23 cellular contexts compared by ENCODE assay signal in genomic region chr4:2893772-2894171, GRCh38. TPM values are rescaled to one million over a fixed set of nuclear protein-coding genes. Genes with fewer than 3 reads are reported as not detected.
DNase-seq lines count a peak whose midpoint lies in the region; ATAC-seq, FAIRE-seq and TF ChIP-seq lines count a peak whose summit lies in the region.
"Had no signal": no experiment of that assay in that cellular context is flagged by ENCODE, and none has a peak within 500 bp of the region (broad histone marks: within the 10 kb centered on the region; RNA-seq: fewer than 3 reads in every experiment).

No MANE protein-coding gene starts in this region.

- no peaks in the 10 kb centered on the region for H3K9me1 ChIP-seq in endothelial cell of umbilical vein (replicated peaks; ENCODE audit: control insufficient read depth, extremely low read depth, insufficient read depth, low read length)

- peak; percentile 65 for ATAC-seq in Right ventricle myocardium inferior
- ATAC-seq: activated CD4-positive, alpha-beta T cell treated with anti-CD3 and anti-CD28 coated beads for 36 hours; activated CD8-positive, alpha-beta memory T cell treated with anti-CD3 and anti-CD28 coated beads, Interleukin-2, amount 10 ng/mL, durations not matched to agents 7 days and 5 days; left colon; upper lobe of right lung had no signal

- DNase-seq in Right ventricle myocardium inferior (ENCODE audit: missing footprints) (no peak), right atrium auricular region (ENCODE audit: low spot score) (no peak), endothelial cell of umbilical vein (ENCODE audit: low read depth, low spot score) (peak; percentile 74), islet precursor cell (peak; percentile 4), hepatocyte (ENCODE audit: low spot score) (no peak), C1 segment of cervical spinal cord (lab: John Stamatoyannopoulos, UW) (no peak), GM19240 (ENCODE audit: insufficient read length, low spot score) (no peak)
- no peak for DNase-seq in stimulated activated naive CD4-positive, alpha-beta T cell (lab: John Stamatoyannopoulos, UW)
- DNase-seq: activated CD4-positive, alpha-beta T cell treated with anti-CD3 and anti-CD28 coated beads for 36 hours; activated CD8-positive, alpha-beta memory T cell treated with anti-CD3 and anti-CD28 coated beads, Interleukin-2, amount 10 ng/mL, durations not matched to agents 7 days and 5 days; activated naive CD8-positive, alpha-beta T cell treated with anti-CD3 and anti-CD28 coated beads, Interleukin-2, amount 10 ng/mL, durations not matched to agents 7 days and 5 days; brain microvascular endothelial cell; cortex of kidney; left colon; NCI-H1417; NCI-H524 treated with DMSO at 0.1 percent for 48 hours; nephron progenitor cell; RPMI8226; small intestine; upper lobe of right lung had no signal

- POLR2A ChIA-PET in endothelial cell of umbilical vein (lab: Charles Lee) = no interaction called here

- no peak for FAIRE-seq in endothelial cell of umbilical vein (lab: Jason Lieb, UNC)
- FAIRE-seq: A204.1, D721Med, small intestine had no signal

- TF ChIP-seq POLR2A in endothelial cell of umbilical vein (IDR thresholded peaks at IDR 0.05; ENCODE audit: low read depth, low read length) = no peak

- H3K4me1 ChIP-seq in right atrium auricular region (peaks cover 0 to 21% of the 10 kb centered on the region in 2 donors), endothelial cell of umbilical vein (ENCODE audit: control insufficient read depth, extremely low read depth, insufficient read depth, low read length) (no peaks in the 10 kb centered on the region), hepatocyte (ENCODE audit: insufficient read depth) (no peaks in the 10 kb centered on the region)
- H3K4me1 ChIP-seq: prostate gland, upper lobe of right lung had no signal

- H3K27ac ChIP-seq in right atrium auricular region = no peak overlapping the region
- no peak overlapping the region for H3K27ac ChIP-seq in endothelial cell of umbilical vein (ENCODE audit: insufficient read depth, low read depth, low read length)
- H3K27ac ChIP-seq in hepatocyte = no peak overlapping the region
- H3K27ac ChIP-seq: brain microvascular endothelial cell, prostate gland, upper lobe of right lung had no signal

- H3K9me3 ChIP-seq in right atrium auricular region (no peaks in the 10 kb centered on the region), endothelial cell of umbilical vein (replicated peaks; ENCODE audit: control insufficient read depth, insufficient read depth, low read length) (no peaks in the 10 kb centered on the region), hepatocyte (ENCODE audit: low read depth) (no peaks in the 10 kb centered on the region)
- H3K9me3 ChIP-seq: prostate gland, upper lobe of right lung had no signal

- peaks cover 3% of the 10 kb centered on the region for H3K79me2 ChIP-seq in endothelial cell of umbilical vein (ENCODE audit: control insufficient read depth, insufficient read depth, low read length)
- H3K79me2 ChIP-seq in hepatocyte = peaks cover 41% of the 10 kb centered on the region

- H4K20me1 ChIP-seq in endothelial cell of umbilical vein (replicated peaks; ENCODE audit: control insufficient read depth, extremely low read depth, insufficient read depth, low read length) (no peaks in the 10 kb centered on the region), hepatocyte (ENCODE audit: insufficient read depth, poor library complexity, severe bottlenecking) (peaks cover 3% of the 10 kb centered on the region)

- peaks cover 37% of the 10 kb centered on the region for H3K36me3 ChIP-seq in right atrium auricular region
- peaks cover 12 to 23% of the 10 kb centered on the region in 2 experiments for H3K36me3 ChIP-seq in endothelial cell of umbilical vein (ENCODE audit: control insufficient read depth in 2 of 2, extremely low read depth in 1 of 2, insufficient read depth in 2 of 2, low read length in 2 of 2)
- no peaks in the 10 kb centered on the region for H3K36me3 ChIP-seq in hepatocyte (replicated peaks; ENCODE audit: insufficient read depth, low read depth)

- H3K4me2 ChIP-seq in endothelial cell of umbilical vein (ENCODE audit: insufficient read depth, low read length) (no peak overlapping the region), hepatocyte (no peak overlapping the region)

- dilution Hi-C loops in endothelial cell of umbilical vein (cut with MboI; ENCODE audit: extremely low pct_ligation_motif_present, low sequenced_read_pairs) = no loop called here

- H3K27me3 ChIP-seq in right atrium auricular region (no peaks in the 10 kb centered on the region), endothelial cell of umbilical vein (ENCODE audit: control insufficient read depth in 2 of 2, insufficient read depth in 2 of 2, low read length in 2 of 2) (no peaks in the 10 kb centered on the region), hepatocyte (no peaks in the 10 kb centered on the region)
- H3K27me3 ChIP-seq: brain microvascular endothelial cell, upper lobe of right lung had no signal

- intact Hi-C loops in Right ventricle myocardium inferior (cut with DNase I) = loop anchor here (5.0 kb wide), 2 partner anchors 39 to 51 kb away; partner anchors contain the start of gene ADD1
- intact Hi-C loops in endothelial cell of umbilical vein (cut with micrococcal nuclease) = no loop called here

- TF ChIP-seq CTCF in right atrium auricular region (IDR thresholded peaks at IDR 0.05) (no peak), endothelial cell of umbilical vein (IDR thresholded peaks at IDR 0.05; ENCODE audit: extremely low read depth in 1 of 2, insufficient read depth in 1 of 2, low read depth in 1 of 2, low read length in 2 of 2) (no peak), hepatocyte (IDR thresholded peaks at IDR 0.05; ENCODE audit: poor library complexity) (no peak)

- no TSS peak for BruUV-seq in endothelial cell of umbilical vein (replicated peaks; lab: Mats Ljungman, UMichigan)

- no peaks in the 10 kb centered on the region for H3K9me2 ChIP-seq in hepatocyte (replicated peaks; ENCODE audit: insufficient read depth)

- WGBS in hepatocyte (ENCODE audit: low lambda C conversion rate, missing lambda C conversion rate) = 88% methylated on average over 5 of the region's 5 CpGs

- H3K9ac ChIP-seq in endothelial cell of umbilical vein (replicated peaks; ENCODE audit: extremely low read depth, insufficient read depth, low read length) = no peak overlapping the region

- H3K4me3 ChIP-seq in right atrium auricular region (no peak overlapping the region), endothelial cell of umbilical vein (replicated peaks in 1 of 3; ENCODE audit: insufficient read depth in 1 of 3, low read depth in 1 of 3, low read length in 3 of 3) (no peak overlapping the region), hepatocyte (no peak overlapping the region)
- H3K4me3 ChIP-seq: prostate gland, upper lobe of right lung had no signal

- CTCF ChIA-PET in endothelial cell of umbilical vein (lab: Charles Lee) = interaction anchor here (0.8 to 1.0 kb wide), 2 partner anchors 8 to 36 kb away, joined by 3 read pairs; no protein-coding TSS in a partner anchor

- H2AFZ ChIP-seq in endothelial cell of umbilical vein (ENCODE audit: low read depth, low read length) (no peak overlapping the region), hepatocyte (no peak overlapping the region)

TF ChIP-seq in endothelial cell of umbilical vein, 7 proteins besides CTCF, POLR2A, EP300 and RAD21:
- TF ChIP-seq FOS (IDR thresholded peaks at IDR 0.05; ENCODE audit: borderline replicate concordance, insufficient read depth, low read length) (no peak), POLR2AphosphoS5 (IDR thresholded peaks at IDR 0.05; ENCODE audit: insufficient read depth, low read depth, low read length) (no peak), JUN (IDR thresholded peaks at IDR 0.05; ENCODE audit: borderline replicate concordance, insufficient read depth, insufficient read length, low read depth) (no peak)

RNA-seq across cellular contexts. Expression of gene ADD1, which starts 50.1 kb away (rescaled TPM):
- total RNA-seq in Right ventricle myocardium inferior (231 TPM), right atrium auricular region (100 to 1,000 TPM; 171 to 196 TPM), endothelial cell of umbilical vein (280 and 305 TPM in 2 replicates), hepatocyte (143 and 179 TPM in 2 replicates)
- polyA plus RNA-seq in endothelial cell of umbilical vein (219 and 240 TPM in 2 replicates), hepatocyte (174 and 208 TPM in 2 replicates)
- 224 and 238 TPM in 2 replicates for polyA plus RNA-seq in endothelial cell of umbilical vein (2011; cell fraction: cytosol; rRNA removed)
- polyA plus RNA-seq in endothelial cell of umbilical vein (2011; cell fraction: nucleus; rRNA removed) = 419 and 491 TPM in 2 replicates
- polyA plus RNA-seq in endothelial cell of umbilical vein (2012) = 207 and 220 TPM in 2 replicates
- 189 and 232 TPM in 2 replicates for polyA minus RNA-seq in endothelial cell of umbilical vein
- 23.2 TPM for polyA minus RNA-seq in endothelial cell of umbilical vein (2011; cell fraction: cytosol; rRNA and poly(A)+ RNA removed)
- 162 and 211 TPM in 2 replicates for polyA minus RNA-seq in endothelial cell of umbilical vein (2011; cell fraction: nucleus; rRNA and poly(A)+ RNA removed)

Comparison
In these comparisons a context has a peak if more than half of its experiments do, and no peak if none do; other contexts are left out.
1. DNase-seq: peak in endothelial cell of umbilical vein (single experiment) and islet precursor cell (single experiment); none in Right ventricle myocardium inferior (single experiment), right atrium auricular region (single experiment), hepatocyte (single experiment), stimulated activated naive CD4-positive, alpha-beta T cell (0 of 6), C1 segment of cervical spinal cord (0 of 14) and GM19240 (single experiment).